Comparison of ENCODE assay signal across 14 cellular contexts in the genomic region with DNA sequence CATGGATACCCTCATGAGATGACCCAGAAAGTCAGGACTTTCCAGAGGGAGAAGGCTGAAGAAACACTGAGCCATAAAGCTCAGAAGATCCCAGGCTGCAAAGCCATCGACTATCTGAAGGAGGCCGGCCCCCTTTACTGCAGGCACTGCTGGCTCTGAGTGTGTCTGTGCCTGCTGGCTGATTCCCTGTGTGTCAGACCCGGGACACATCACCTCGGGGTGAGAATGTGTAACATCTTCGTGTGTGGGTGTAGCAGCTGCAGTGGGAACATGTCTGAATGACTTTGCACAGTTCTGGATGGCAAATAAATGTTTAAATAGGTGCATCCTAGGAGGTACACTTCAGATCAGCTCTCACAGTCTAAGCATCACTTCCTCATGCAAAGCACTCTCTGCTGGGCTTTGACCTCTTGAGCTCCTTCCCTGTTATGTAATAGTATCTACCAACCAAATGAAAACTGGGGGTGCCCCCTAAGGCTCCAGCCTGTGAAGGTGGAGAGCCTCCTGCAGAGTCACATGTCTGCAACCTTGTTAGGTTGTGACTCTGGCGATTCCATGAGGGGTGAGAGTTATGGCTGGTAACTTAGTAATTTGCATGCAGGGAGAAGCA.
DNase-seq lines count a peak whose midpoint lies in the region; ATAC-seq, FAIRE-seq and TF ChIP-seq lines count a peak whose summit lies in the region.
"Had no signal": no experiment of that assay in that cellular context is flagged by ENCODE, and none has a peak within 500 bp of the region (broad histone marks: within the 10 kb centered on the region; RNA-seq: fewer than 3 reads in every experiment).

No MANE protein-coding gene starts in this region.

- no peaks in the 10 kb centered on the region for H3K9me3 ChIP-seq in astrocyte (ENCODE audit: insufficient read depth, low read depth, low read length)
- no peaks in the 10 kb centered on the region for H3K9me3 ChIP-seq in body of pancreas
- H3K9me3 ChIP-seq in suprapubic skin: no peaks in the 10 kb centered on the region

- no peaks in the 10 kb centered on the region for H3K79me2 ChIP-seq in astrocyte (ENCODE audit: insufficient read depth, low read length)

- no peaks in the 10 kb centered on the region for H3K36me3 Mint-ChIP-seq in astrocyte (ENCODE audit: low read depth, unreplicated experiment)
- H3K36me3 Mint-ChIP-seq: CD8-positive, alpha-beta T cell had no signal

- H3K4me2 ChIP-seq in astrocyte (ENCODE audit: low read length): no peak overlapping the region

- H3K27me3 Mint-ChIP-seq in astrocyte (ENCODE audit: low read depth, unreplicated experiment): peaks cover 34% of the 10 kb centered on the region

- peaks cover 14% of the 10 kb centered on the region for H3K4me1 Mint-ChIP-seq in astrocyte (ENCODE audit: low read depth, unreplicated experiment)

- H3K9me3 Mint-ChIP-seq in astrocyte (ENCODE audit: unreplicated experiment): no peaks in the 10 kb centered on the region
- H3K9me3 Mint-ChIP-seq: CD8-positive, alpha-beta T cell had no signal

- FAIRE-seq in astrocyte (lab: Jason Lieb, UNC) (no peak), urothelium cell line (lab: Jason Lieb, UNC) (peak; percentile 35)
- FAIRE-seq: D721Med, H1 had no signal

- TF ChIP-seq CTCF in astrocyte (IDR thresholded peaks at IDR 0.05; ENCODE audit: insufficient read depth, low read depth, low read length) (no peak), body of pancreas (IDR thresholded peaks at IDR 0.05) (no peak), suprapubic skin (IDR thresholded peaks at IDR 0.05) (no peak)

- no peaks in the 10 kb centered on the region for H3K36me3 ChIP-seq in astrocyte (ENCODE audit: insufficient read depth, low read length)
- no peaks in the 10 kb centered on the region for H3K36me3 ChIP-seq in body of pancreas (replicated peaks in 1 of 2; ENCODE audit: insufficient read depth in 1 of 2, low read depth in 2 of 2)
- no peaks in the 10 kb centered on the region for H3K36me3 ChIP-seq in suprapubic skin

- no peaks in the 10 kb centered on the region for H3K27me3 ChIP-seq in astrocyte (ENCODE audit: insufficient read depth, low read length)
- no peaks in the 10 kb centered on the region for H3K27me3 ChIP-seq in body of pancreas
- peaks cover 2% of the 10 kb centered on the region for H3K27me3 ChIP-seq in suprapubic skin

- intact Hi-C loops in body of pancreas (cut with DNase I): no loop called here

- no peaks in the 10 kb centered on the region for H4K20me1 ChIP-seq in astrocyte (ENCODE audit: insufficient read depth, low read length)

- TF ChIP-seq EP300 in suprapubic skin (IDR thresholded peaks at IDR 0.05): no peak

- H3K4me3 ChIP-seq in astrocyte (ENCODE audit: insufficient read depth, low read depth, low read length): no peak overlapping the region
- H3K4me3 ChIP-seq in body of pancreas: no peak overlapping the region
- no peak overlapping the region for H3K4me3 ChIP-seq in suprapubic skin

- no peak overlapping the region for H3K9ac ChIP-seq in astrocyte (ENCODE audit: low read length)

- DNase-seq in NCI-H345 treated with DMSO at 0.1 percent for 48 hours (lab: John Stamatoyannopoulos, UW; ENCODE audit: unreplicated experiment) (peak; percentile 9), astrocyte (ENCODE audit: low read depth) (no peak), occipital lobe (lab: John Stamatoyannopoulos, UW) (peak; percentile 35), urothelium cell line (ENCODE audit: low spot score) (no peak), body of pancreas (no peak), suprapubic skin (ENCODE audit: low spot score in 2 of 2) (no peak)
- DNase-seq in activated CD4-positive, CD25-positive, alpha-beta regulatory T cell (lab: John Stamatoyannopoulos, UW): no peak
- DNase-seq: CD8-positive, alpha-beta T cell; KG1; NCI-H1092; NCI-H2171; NCI-H510A had no signal

- H3K4me1 ChIP-seq in astrocyte (ENCODE audit: insufficient read depth, low read length): no peaks in the 10 kb centered on the region
- H3K4me1 ChIP-seq in body of pancreas: no peaks in the 10 kb centered on the region
- H3K4me1 ChIP-seq in suprapubic skin: peaks cover 25% of the 10 kb centered on the region

- H3K27ac ChIP-seq in astrocyte (ENCODE audit: low read depth, low read length): no peak overlapping the region
- no peak overlapping the region for H3K27ac ChIP-seq in body of pancreas
- H3K27ac ChIP-seq in suprapubic skin: no peak overlapping the region

- TF ChIP-seq POLR2A in body of pancreas (IDR thresholded peaks at IDR 0.05): no peak
- TF ChIP-seq POLR2A in suprapubic skin (IDR thresholded peaks at IDR 0.05): no peak

- no peak overlapping the region for H2AFZ ChIP-seq in astrocyte (ENCODE audit: low read depth, low read length)

- no peak overlapping the region for H3K4me3 Mint-ChIP-seq in astrocyte (ENCODE audit: unreplicated experiment)
- H3K4me3 Mint-ChIP-seq: CD8-positive, alpha-beta T cell had no signal

- no peak for ATAC-seq in body of pancreas
- ATAC-seq: CD8-positive, alpha-beta T cell had no signal

- H3K27ac Mint-ChIP-seq in astrocyte (ENCODE audit: unreplicated experiment): peak overlapping the region; percentile 11
- H3K27ac Mint-ChIP-seq: CD8-positive, alpha-beta T cell had no signal

- 37 to 40% methylated on average over 5 to 6 of the region's 6 CpGs for WGBS in body of pancreas, 2 donors
- 40% methylated on average over 6 of the region's 6 CpGs for WGBS in suprapubic skin

Comparison
In these comparisons a context has a peak if more than half of its experiments do, and no peak if none do; other contexts are left out.
1. DNase-seq: peak in NCI-H345 treated with DMSO at 0.1 percent for 48 hours (single experiment) and occipital lobe (single experiment); none in astrocyte (single experiment), urothelium cell line (single experiment), body of pancreas (0 of 4), suprapubic skin (0 of 2) and activated CD4-positive, CD25-positive, alpha-beta regulatory T cell (0 of 4).